Comparison of ENCODE assay signal across 19 cellular contexts in the genomic region with DNA sequence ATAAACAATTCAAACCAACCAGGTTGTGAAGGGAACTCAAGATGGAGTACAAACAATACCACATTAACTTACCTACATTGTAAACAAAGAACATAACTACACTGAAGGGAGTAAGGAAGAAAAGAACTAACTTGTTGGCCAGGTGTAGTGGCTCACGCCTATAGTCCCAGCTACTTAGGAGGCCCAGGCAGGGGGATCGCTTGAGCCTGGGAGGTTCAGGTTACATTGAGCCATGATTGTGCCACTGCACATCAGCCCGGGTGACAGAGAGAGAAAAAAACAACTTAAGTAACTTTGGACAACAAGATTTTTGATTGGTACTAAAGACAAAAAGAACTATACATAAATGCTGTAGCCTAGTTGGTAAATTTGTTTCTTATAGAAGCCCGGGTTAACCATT.
"Had no signal": no experiment of that assay in that cellular context is flagged by ENCODE, and none has a peak within 500 bp of the region (broad histone marks: within the 10 kb centered on the region; RNA-seq: fewer than 3 reads in every experiment).

No MANE protein-coding gene starts in this region.

- H3K36me3 ChIP-seq: lower lobe of right lung, thoracic aorta, upper lobe of right lung had no signal

- H3K4me3 ChIP-seq: lower lobe of right lung, thoracic aorta, upper lobe of right lung had no signal

- H3K27ac ChIP-seq: lower lobe of right lung, thoracic aorta, upper lobe of right lung had no signal

- H3K4me1 ChIP-seq: lower lobe of right lung, upper lobe of right lung had no signal

- DNase-seq: activated CD4-positive, alpha-beta memory T cell treated with anti-CD3 and anti-CD28 coated beads, Interleukin-2, amount 10 ng/mL, durations not matched to agents 7 days and 5 days; activated CD4-positive, alpha-beta T cell treated with anti-CD3 and anti-CD28 coated beads for 48 hours; activated CD4-positive, CD25-positive, alpha-beta regulatory T cell; activated CD8-positive, alpha-beta memory T cell treated with anti-CD3 and anti-CD28 coated beads, Interleukin-2, amount 10 ng/mL, durations not matched to agents 7 days and 5 days; activated naive CD4-positive, alpha-beta T cell; activated naive CD8-positive, alpha-beta T cell treated with anti-CD3 and anti-CD28 coated beads for 36 hours; activated T-cell treated with anti-CD3 and anti-CD28 coated beads, Interleukin-2, amount 50 U/mL, for 1 hour; amniotic stem cell; dermis blood vessel endothelial cell; effector memory CD4-positive, alpha-beta T cell; islet precursor cell; left colon; lower lobe of right lung; occipital lobe; stimulated activated naive B cell treated with anti-CD40 and anti-IgM and Interleukin-4, amounts not matched to agents 10 μg/mL and 1 μg/mL and 100 μg/mL, for 72 hours; upper lobe of right lung had no signal

- H3K27me3 ChIP-seq: upper lobe of right lung had no signal

- H3K9me3 ChIP-seq: lower lobe of right lung, thoracic aorta, upper lobe of right lung had no signal

- ATAC-seq: activated CD8-positive, alpha-beta memory T cell treated with anti-CD3 and anti-CD28 coated beads, Interleukin-2, amount 10 ng/mL, durations not matched to agents 7 days and 5 days; activated T-helper 17 cell treated with anti-CD3 and anti-CD28 coated beads, Interleukin-2, amount 50 U/mL, for 72 hours; left colon; lower lobe of right lung; natural killer cell treated with Interleukin-12 subunit alpha and Interleukin-12 subunit beta and Interleukin-15 and Interleukin-18, amount 100 ng/mL, for 72 hours; stimulated activated naive B cell treated with anti-CD40 and anti-IgM and Interleukin-4, amounts not matched to agents 10 μg/mL and 1 μg/mL and 100 μg/mL, for 72 hours; upper lobe of right lung had no signal
